Comparison of ENCODE assay signal across 1 cellular context in the genomic region with DNA sequence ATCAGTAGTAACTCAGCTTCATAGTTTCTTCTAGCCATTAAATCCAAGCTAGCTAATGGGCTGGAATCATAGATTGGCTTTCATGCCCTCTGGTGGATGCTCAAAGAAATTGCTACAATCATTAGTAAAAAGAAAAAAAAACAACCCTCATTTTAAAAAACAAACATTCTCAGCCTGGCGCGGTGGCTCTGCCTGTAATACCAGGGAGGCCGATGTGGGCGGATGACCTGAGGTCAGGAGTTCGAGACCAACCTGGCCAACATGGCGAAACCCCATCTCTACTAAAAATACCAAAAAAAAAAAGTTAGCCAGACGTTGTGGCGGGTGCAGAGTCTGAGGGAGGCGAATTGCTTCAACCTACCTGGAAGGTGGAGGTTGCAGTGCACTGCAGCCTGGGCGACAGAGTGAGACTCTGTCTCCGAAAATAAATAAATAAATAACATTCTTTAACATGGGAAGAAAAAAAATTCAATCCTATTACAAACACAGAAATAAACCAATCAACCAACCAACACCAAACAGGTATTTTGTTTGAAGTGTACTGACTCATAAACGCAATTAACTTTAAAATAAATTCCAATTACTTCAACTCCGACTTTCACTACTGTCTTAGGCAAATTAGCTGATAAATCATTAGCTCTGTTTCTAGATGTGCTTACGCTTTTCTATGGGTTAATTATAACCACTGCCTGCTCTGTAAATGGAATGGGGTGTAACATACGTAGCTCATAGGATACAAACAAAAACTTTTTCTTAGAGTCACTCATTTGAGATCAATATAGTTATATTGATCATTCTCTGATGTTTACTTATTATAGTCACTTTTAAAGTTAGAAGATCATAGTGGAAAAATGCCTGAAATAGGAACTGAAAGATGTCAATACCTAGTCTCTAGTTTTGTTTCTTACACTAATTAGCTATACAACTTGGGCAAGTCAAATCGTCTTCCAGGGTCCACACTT.
TF ChIP-seq lines count a peak whose summit lies in the region.

No MANE protein-coding gene starts in this region.

TF ChIP-seq in HEK293, 187 proteins besides CTCF, POLR2A, EP300 and RAD21 (continued from another document):
- TF ChIP-seq ZNF23 (tag by site-specific recombination; IDR thresholded peaks at IDR 0.05; ENCODE audit: borderline replicate concordance) (no peak), ZNF561 (tag by site-specific recombination; IDR thresholded peaks at IDR 0.05; ENCODE audit: borderline replicate concordance) (0 out of 2 replicates have a peak, but pooled peaks have one; percentile 31), ZNF175 (tag by site-specific recombination; IDR thresholded peaks at IDR 0.05) (no peak), GLIS1 (tag by site-specific recombination; IDR thresholded peaks at IDR 0.05) (peak; percentile 52), ZNF558 (tag by site-specific recombination; IDR thresholded peaks at IDR 0.05) (peak; percentile 36; the same call in 1 of the 2 replicates), ZNF394 (tag by site-specific recombination; IDR thresholded peaks at IDR 0.05; ENCODE audit: borderline replicate concordance) (0 out of 2 replicates have a peak, but pooled peaks have one; percentile 40), ELK4 (IDR thresholded peaks at IDR 0.05; ENCODE audit: borderline replicate concordance, low read depth, low read length) (no peak), ZBTB21 (tag by site-specific recombination; IDR thresholded peaks at IDR 0.05) (no peak; the same call in 1 of the 2 replicates), KLF7 (tag by site-specific recombination; IDR thresholded peaks at IDR 0.05; ENCODE audit: borderline replicate concordance) (peak; percentile 75; the same call in 1 of the 2 replicates), ZNF449 (tag by site-specific recombination; IDR thresholded peaks at IDR 0.05) (no peak), ZNF664 (tag by site-specific recombination; IDR thresholded peaks at IDR 0.05) (0 out of 2 replicates have a peak, but pooled peaks have one; percentile 5), SP3 (tag by site-specific recombination; IDR thresholded peaks at IDR 0.05) (peak; percentile 42; the same call in 1 of the 2 replicates), WT1 (tag by site-specific recombination; IDR thresholded peaks at IDR 0.05) (peak; percentile 55; the same call in 1 of the 2 replicates), ZNF600 (tag by site-specific recombination; IDR thresholded peaks at IDR 0.05) (peak; percentile 77), ZNF335 (tag by site-specific recombination; conservative IDR thresholded peaks at IDR 0.05) (peak; percentile 24; the same call in 1 of the 2 replicates), ZNF639 (tag by site-specific recombination; IDR thresholded peaks at IDR 0.05) (peak; percentile 86), ZNF2 (tag by site-specific recombination; IDR thresholded peaks at IDR 0.05) (peak; percentile 93), ZFP69B (tag by site-specific recombination; IDR thresholded peaks at IDR 0.05) (peak; percentile 88), ZNF701 (tag by site-specific recombination; IDR thresholded peaks at IDR 0.05) (no peak), ZBTB8A (tag by site-specific recombination; IDR thresholded peaks at IDR 0.05) (peak; percentile 58), ZNF350 (tag by site-specific recombination; IDR thresholded peaks at IDR 0.05) (no peak), ZXDB (tag by site-specific recombination; IDR thresholded peaks at IDR 0.05) (peak; percentile 61; the same call in 1 of the 2 replicates)
- TF ChIP-seq, protein P1, sequence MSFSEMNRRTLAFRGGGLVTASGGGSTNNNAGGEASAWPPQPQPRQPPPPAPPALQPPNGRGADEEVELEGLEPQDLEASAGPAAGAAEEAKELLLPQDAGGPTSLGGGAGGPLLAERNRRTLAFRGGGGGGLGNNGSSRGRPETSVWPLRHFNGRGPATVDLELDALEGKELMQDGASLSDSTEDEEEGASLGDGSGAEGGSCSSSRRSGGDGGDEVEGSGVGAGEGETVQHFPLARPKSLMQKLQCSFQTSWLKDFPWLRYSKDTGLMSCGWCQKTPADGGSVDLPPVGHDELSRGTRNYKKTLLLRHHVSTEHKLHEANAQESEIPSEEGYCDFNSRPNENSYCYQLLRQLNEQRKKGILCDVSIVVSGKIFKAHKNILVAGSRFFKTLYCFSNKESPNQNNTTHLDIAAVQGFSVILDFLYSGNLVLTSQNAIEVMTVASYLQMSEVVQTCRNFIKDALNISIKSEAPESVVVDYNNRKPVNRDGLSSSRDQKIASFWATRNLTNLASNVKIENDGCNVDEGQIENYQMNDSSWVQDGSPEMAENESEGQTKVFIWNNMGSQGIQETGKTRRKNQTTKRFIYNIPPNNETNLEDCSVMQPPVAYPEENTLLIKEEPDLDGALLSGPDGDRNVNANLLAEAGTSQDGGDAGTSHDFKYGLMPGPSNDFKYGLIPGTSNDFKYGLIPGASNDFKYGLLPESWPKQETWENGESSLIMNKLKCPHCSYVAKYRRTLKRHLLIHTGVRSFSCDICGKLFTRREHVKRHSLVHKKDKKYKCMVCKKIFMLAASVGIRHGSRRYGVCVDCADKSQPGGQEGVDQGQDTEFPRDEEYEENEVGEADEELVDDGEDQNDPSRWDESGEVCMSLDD (tag by site-specific recombination; IDR thresholded peaks at IDR 0.05), result 0 out of 2 replicates have a peak, but pooled peaks have one; percentile 23
- TF ChIP-seq, protein P2, sequence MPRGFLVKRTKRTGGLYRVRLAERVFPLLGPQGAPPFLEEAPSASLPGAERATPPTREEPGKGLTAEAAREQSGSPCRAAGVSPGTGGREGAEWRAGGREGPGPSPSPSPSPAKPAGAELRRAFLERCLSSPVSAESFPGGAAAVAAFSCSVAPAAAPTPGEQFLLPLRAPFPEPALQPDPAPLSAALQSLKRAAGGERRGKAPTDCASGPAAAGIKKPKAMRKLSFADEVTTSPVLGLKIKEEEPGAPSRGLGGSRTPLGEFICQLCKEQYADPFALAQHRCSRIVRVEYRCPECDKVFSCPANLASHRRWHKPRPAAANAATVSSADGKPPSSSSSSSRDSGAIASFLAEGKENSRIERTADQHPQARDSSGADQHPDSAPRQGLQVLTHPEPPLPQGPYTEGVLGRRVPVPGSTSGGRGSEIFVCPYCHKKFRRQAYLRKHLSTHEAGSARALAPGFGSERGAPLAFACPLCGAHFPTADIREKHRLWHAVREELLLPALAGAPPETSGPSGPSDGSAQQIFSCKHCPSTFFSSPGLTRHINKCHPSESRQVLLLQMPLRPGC (tag by site-specific recombination; IDR thresholded peaks at IDR 0.05), result peak; percentile 75; the same call in 1 of the 2 replicates
- TF ChIP-seq, protein P3, sequence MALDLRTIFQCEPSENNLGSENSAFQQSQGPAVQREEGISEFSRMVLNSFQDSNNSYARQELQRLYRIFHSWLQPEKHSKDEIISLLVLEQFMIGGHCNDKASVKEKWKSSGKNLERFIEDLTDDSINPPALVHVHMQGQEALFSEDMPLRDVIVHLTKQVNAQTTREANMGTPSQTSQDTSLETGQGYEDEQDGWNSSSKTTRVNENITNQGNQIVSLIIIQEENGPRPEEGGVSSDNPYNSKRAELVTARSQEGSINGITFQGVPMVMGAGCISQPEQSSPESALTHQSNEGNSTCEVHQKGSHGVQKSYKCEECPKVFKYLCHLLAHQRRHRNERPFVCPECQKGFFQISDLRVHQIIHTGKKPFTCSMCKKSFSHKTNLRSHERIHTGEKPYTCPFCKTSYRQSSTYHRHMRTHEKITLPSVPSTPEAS (tag by site-specific recombination; IDR thresholded peaks at IDR 0.05), result 0 out of 2 replicates have a peak, but pooled peaks have one; percentile 9
- TF ChIP-seq, protein P4, sequence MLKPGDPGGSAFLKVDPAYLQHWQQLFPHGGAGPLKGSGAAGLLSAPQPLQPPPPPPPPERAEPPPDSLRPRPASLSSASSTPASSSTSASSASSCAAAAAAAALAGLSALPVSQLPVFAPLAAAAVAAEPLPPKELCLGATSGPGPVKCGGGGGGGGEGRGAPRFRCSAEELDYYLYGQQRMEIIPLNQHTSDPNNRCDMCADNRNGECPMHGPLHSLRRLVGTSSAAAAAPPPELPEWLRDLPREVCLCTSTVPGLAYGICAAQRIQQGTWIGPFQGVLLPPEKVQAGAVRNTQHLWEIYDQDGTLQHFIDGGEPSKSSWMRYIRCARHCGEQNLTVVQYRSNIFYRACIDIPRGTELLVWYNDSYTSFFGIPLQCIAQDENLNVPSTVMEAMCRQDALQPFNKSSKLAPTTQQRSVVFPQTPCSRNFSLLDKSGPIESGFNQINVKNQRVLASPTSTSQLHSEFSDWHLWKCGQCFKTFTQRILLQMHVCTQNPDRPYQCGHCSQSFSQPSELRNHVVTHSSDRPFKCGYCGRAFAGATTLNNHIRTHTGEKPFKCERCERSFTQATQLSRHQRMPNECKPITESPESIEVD (tag by site-specific recombination; IDR thresholded peaks at IDR 0.05), result 0 out of 2 replicates have a peak, but pooled peaks have one; percentile 27
- TF ChIP-seq, protein P5, sequence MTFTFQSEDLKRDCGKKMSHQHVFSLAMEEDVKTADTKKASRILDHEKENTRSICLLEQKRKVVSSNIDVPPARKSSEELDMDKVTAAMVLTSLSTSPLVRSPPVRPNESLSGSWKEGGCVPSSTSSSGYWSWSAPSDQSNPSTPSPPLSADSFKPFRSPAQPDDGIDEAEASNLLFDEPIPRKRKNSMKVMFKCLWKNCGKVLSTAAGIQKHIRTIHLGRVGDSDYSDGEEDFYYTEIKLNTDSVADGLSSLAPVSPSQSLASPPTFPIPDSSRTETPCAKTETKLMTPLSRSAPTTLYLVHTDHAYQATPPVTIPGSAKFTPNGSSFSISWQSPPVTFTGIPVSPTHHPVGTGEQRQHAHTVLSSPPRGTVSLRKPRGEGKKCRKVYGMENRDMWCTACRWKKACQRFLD (tag by site-specific recombination; IDR thresholded peaks at IDR 0.05), result no peak
